29 cellular contexts compared by ENCODE assay signal in genomic region chr5:164392531-164392930, GRCh38.
"Had no signal": no experiment of that assay in that cellular context is flagged by ENCODE, and none has a peak within 500 bp of the region (broad histone marks: within the 10 kb centered on the region; RNA-seq: fewer than 3 reads in every experiment).

No MANE protein-coding gene starts in this region.

- ATAC-seq: left colon; left lung; lower lobe of right lung; naive thymus-derived CD8-positive, alpha-beta T cell; pancreas; right cardiac atrium; sciatic nerve; stimulated activated effector memory CD8-positive, alpha-beta T cell treated with anti-CD3 and anti-CD28 coated beads, Interleukin-12 subunit alpha, Interleukin-12 subunit beta, amount 100 ng/mL, for 72 hours; stimulated activated naive CD8-positive, alpha-beta T cell treated with anti-CD3 and anti-CD28 coated beads, Interleukin-15, amount 100 ng/mL, for 72 hours had no signal

- H3K27ac ChIP-seq: left lung, lower lobe of right lung, pancreas, prostate gland, skin epidermis, tibial nerve, vagina had no signal

- H3K27me3 ChIP-seq: left lung, pancreas, tibial nerve, vagina had no signal

- FAIRE-seq: islet of Langerhans, kidney, pancreas had no signal

- H3K27me3 Mint-ChIP-seq: naive thymus-derived CD8-positive, alpha-beta T cell; stimulated activated naive CD8-positive, alpha-beta T cell treated with anti-CD3 and anti-CD28 coated beads, Interleukin-15, amount 100 ng/mL, for 72 hours; type B pancreatic cell had no signal

- DNase-seq: immature natural killer cell; kidney; left colon; left lung; lower lobe of right lung; mammary epithelial cell; mesenchymal stem cell; naive thymus-derived CD8-positive, alpha-beta T cell; nucleus accumbens; pancreas; posterior cingulate gyrus; retina; right cardiac atrium; stimulated activated CD4-positive, alpha-beta T cell treated with anti-CD3 and anti-CD28 coated beads, Interleukin-12 subunit alpha, Interleukin-12 subunit beta, amount 100 ng/mL, for 4 hours; stimulated activated CD4-positive, alpha-beta T cell treated with anti-CD3 and anti-CD28 coated beads, Interleukin-15, amount 100 ng/mL, for 24 hours; stimulated activated CD4-positive, alpha-beta T cell treated with anti-CD3 and anti-CD28 coated beads, Interleukin-4, amount 100 ng/mL, for 24 hours; stimulated activated naive CD4-positive, alpha-beta T cell treated with Interleukin-2 at 50 U/mL for 16 hours; stimulated activated naive CD8-positive, alpha-beta T cell treated with anti-CD3 and anti-CD28 coated beads, Interleukin-15, amount 100 ng/mL, for 72 hours; substantia nigra had no signal

- H3K4me1 Mint-ChIP-seq: immature natural killer cell; naive thymus-derived CD8-positive, alpha-beta T cell; nephron; stimulated activated effector memory CD8-positive, alpha-beta T cell treated with anti-CD3 and anti-CD28 coated beads, Interleukin-12 subunit alpha, Interleukin-12 subunit beta, amount 100 ng/mL, for 72 hours; stimulated activated naive CD8-positive, alpha-beta T cell treated with anti-CD3 and anti-CD28 coated beads, Interleukin-15, amount 100 ng/mL, for 72 hours had no signal

- H3K4me1 ChIP-seq: left lung, lower lobe of right lung, pancreas, prostate gland, tibial nerve, vagina had no signal

- H3K4me3 Mint-ChIP-seq: immature natural killer cell; naive thymus-derived CD8-positive, alpha-beta T cell; nephron; neural crest cell; stimulated activated effector memory CD8-positive, alpha-beta T cell treated with anti-CD3 and anti-CD28 coated beads, Interleukin-12 subunit alpha, Interleukin-12 subunit beta, amount 100 ng/mL, for 72 hours; stimulated activated naive CD8-positive, alpha-beta T cell treated with anti-CD3 and anti-CD28 coated beads, Interleukin-15, amount 100 ng/mL, for 72 hours; type B pancreatic cell had no signal

- H3K36me3 Mint-ChIP-seq: immature natural killer cell; stimulated activated effector memory CD8-positive, alpha-beta T cell treated with anti-CD3 and anti-CD28 coated beads, Interleukin-12 subunit alpha, Interleukin-12 subunit beta, amount 100 ng/mL, for 72 hours; type B pancreatic cell had no signal

- H3K9me3 ChIP-seq: left lung, lower lobe of right lung, pancreas, prostate gland, tibial nerve, vagina had no signal

- H3K36me3 ChIP-seq: left lung, lower lobe of right lung, pancreas, prostate gland, tibial nerve, vagina had no signal

- H3K4me3 ChIP-seq: left lung, lower lobe of right lung, pancreas, prostate gland, skin epidermis, tibial nerve, vagina had no signal

- H3K9me3 Mint-ChIP-seq: nephron, neural crest cell, type B pancreatic cell had no signal
